8 cellular contexts compared by ENCODE assay signal in the genomic region with DNA sequence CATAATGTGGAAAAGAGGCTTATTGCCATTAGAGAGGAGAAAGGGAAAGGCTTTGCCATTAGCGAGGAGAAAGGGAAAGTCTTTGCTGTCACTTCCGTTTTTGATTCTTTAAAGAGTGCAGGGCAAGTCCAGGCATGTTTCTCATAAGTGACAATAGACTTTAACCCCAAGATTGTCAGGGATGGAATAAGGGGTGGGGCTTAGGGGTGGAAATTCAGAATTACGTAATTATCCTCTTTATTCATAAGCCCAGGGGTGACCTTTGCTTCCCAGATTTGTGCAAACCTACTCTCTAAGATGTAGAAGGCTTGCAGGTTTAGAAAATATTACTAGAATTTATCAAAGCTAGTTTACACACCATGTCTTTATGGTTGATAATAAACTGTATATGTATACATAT. TPM values are rescaled to one million over a fixed set of nuclear protein-coding genes. Genes with fewer than 3 reads are reported as not detected.
DNase-seq lines count a peak whose midpoint lies in the region; ATAC-seq, FAIRE-seq and TF ChIP-seq lines count a peak whose summit lies in the region.
"Had no signal": no experiment of that assay in that cellular context is flagged by ENCODE, and none has a peak within 500 bp of the region (broad histone marks: within the 10 kb centered on the region; RNA-seq: fewer than 3 reads in every experiment).

No MANE protein-coding gene starts in this region.

- no peak overlapping the region for H4K8ac ChIP-seq in H9 (replicated peaks; ENCODE audit: insufficient read length, low read depth, low read length)

- no peak for TF ChIP-seq CTCF in H9 (conservative IDR thresholded peaks at IDR 0.05)
- no peak for TF ChIP-seq CTCF in pancreas (IDR thresholded peaks at IDR 0.05)

- no peaks in the 10 kb centered on the region for H3K9me3 Mint-ChIP-seq in H9
- H3K9me3 Mint-ChIP-seq in activated T-helper 17 cell treated with anti-CD3 and anti-CD28 coated beads, Interleukin-2, amount 50 U/mL, for 72 hours = no peaks in the 10 kb centered on the region

- H3K56ac ChIP-seq in H9 (ENCODE audit: insufficient read length, low read depth, low read length) = no peak overlapping the region

- peak; percentile 45 for FAIRE-seq in pancreas (lab: Jason Lieb, UNC)

- DNase-seq in H9 (no peak), NOMO-1 treated with dmso at 0.1 percent for 144 hours (lab: John Stamatoyannopoulos, UW; ENCODE audit: unreplicated experiment) (peak; percentile 87), pancreas (peak in 1 of 6 donors; percentile 29)

- WGBS in H9 (ENCODE audit: extremely low coverage, insufficient read length, low lambda C conversion rate) = no CpG with 5 or more reads among the region's 3 CpGs
- 52 to 72% methylated on average over 3 of the region's 3 CpGs for WGBS in pancreas, 2 donors

- peaks cover 0 to 11% (median 5%) of the 10 kb centered on the region in 3 experiments; a peak in 5 of 7 replicates for H3K36me3 Mint-ChIP-seq in H9 (ENCODE audit: insufficient read depth in 1 of 3, low read depth in 3 of 3)
- peaks cover 4% of the 10 kb centered on the region for H3K36me3 Mint-ChIP-seq in activated T-helper 17 cell treated with anti-CD3 and anti-CD28 coated beads, Interleukin-2, amount 50 U/mL, for 72 hours (ENCODE audit: low read depth)

- no peaks in the 10 kb centered on the region for H3K4me1 ChIP-seq in H9 (ENCODE audit: insufficient read depth, low read length)
- peaks cover 18% of the 10 kb centered on the region for H3K4me1 ChIP-seq in endocrine pancreas (ENCODE audit: control insufficient read depth, insufficient read depth, low read length)
- H3K4me1 ChIP-seq in pancreas = peaks cover 7 to 18% (median 13%) of the 10 kb centered on the region in 3 donors

- H3K4me2 ChIP-seq in H9 (ENCODE audit: insufficient read depth, insufficient read length, low read length) = no peak overlapping the region

- no peak overlapping the region for H3K14ac ChIP-seq in H9 (ENCODE audit: insufficient read depth, low read length)

- peak overlapping the region; percentile 34 for H3K4me3 ChIP-seq in endocrine pancreas (ENCODE audit: control insufficient read depth, insufficient read depth, low read length)
- no peak overlapping the region for H3K4me3 ChIP-seq in pancreas

- H2BK5ac ChIP-seq in H9 (ENCODE audit: insufficient read length, low read length) = no peak overlapping the region

- H3K36me3 ChIP-seq in endocrine pancreas (ENCODE audit: control insufficient read depth, insufficient read depth, low read length) = peaks cover 5% of the 10 kb centered on the region
- peaks cover 0 to 7% (median under 1%) of the 10 kb centered on the region in 3 donors for H3K36me3 ChIP-seq in pancreas

- H2BK120ac ChIP-seq in H9 (ENCODE audit: low read depth, low read length, poor library complexity, severe bottlenecking) = peak overlapping the region; percentile 50

- no peak overlapping the region for H2BK12ac ChIP-seq in H9 (ENCODE audit: insufficient read length, low read depth, low read length)

- H3K79me1 ChIP-seq in H9 (ENCODE audit: insufficient read depth, low read depth, low read length, poor library complexity, severe bottlenecking) = no peaks in the 10 kb centered on the region

- no peak overlapping the region for H2BK15ac ChIP-seq in H9 (ENCODE audit: low read depth, low read length)

- no peak overlapping the region for H4K5ac ChIP-seq in H9 (ENCODE audit: insufficient read length, low read depth, low read length)

- H3K23ac ChIP-seq in H9 (ENCODE audit: insufficient read length, low read depth, low read length) = no peak overlapping the region

- H4K91ac ChIP-seq in H9 (ENCODE audit: insufficient read length, low read depth, low read length) = no peak overlapping the region

- no peak overlapping the region for H3K9ac ChIP-seq in H9 (ENCODE audit: extremely low read depth, insufficient read length, low read length)
- H3K9ac ChIP-seq in endocrine pancreas (ENCODE audit: control insufficient read depth, insufficient read depth, low read length) = no peak overlapping the region

- H3K79me2 ChIP-seq in H9 (ENCODE audit: insufficient read depth, low read length) = peaks cover 2% of the 10 kb centered on the region; the same call in 1 of the 2 replicates

- no peak overlapping the region for H3K4me3 Mint-ChIP-seq in H9
- H3K4me3 Mint-ChIP-seq in activated T-helper 17 cell treated with anti-CD3 and anti-CD28 coated beads, Interleukin-2, amount 50 U/mL, for 72 hours = no peak overlapping the region

- peak overlapping the region in 1 of 3 experiments; percentile 82; a peak in 1 of 7 replicates for H3K27ac Mint-ChIP-seq in H9
- H3K27ac Mint-ChIP-seq in activated T-helper 17 cell treated with anti-CD3 and anti-CD28 coated beads, Interleukin-2, amount 50 U/mL, for 72 hours = no peak overlapping the region

- no peak overlapping the region for H2AK5ac ChIP-seq in H9 (ENCODE audit: insufficient read length, low read length)

- H3K27ac ChIP-seq in H9 (ENCODE audit: insufficient read length, low read depth, low read length) (no peak overlapping the region), pancreas (peak overlapping the region in 1 of 4 donors; percentile 38)

- peaks cover 2% of the 10 kb centered on the region for H3K27me3 Mint-ChIP-seq in H9 (ENCODE audit: low read depth)
- H3K27me3 Mint-ChIP-seq in activated T-helper 17 cell treated with anti-CD3 and anti-CD28 coated beads, Interleukin-2, amount 50 U/mL, for 72 hours = peaks cover 14% of the 10 kb centered on the region

- H3K23me2 ChIP-seq in H9 (ENCODE audit: insufficient read length, low read depth, low read length, poor library complexity, severe bottlenecking) = peaks cover 5% of the 10 kb centered on the region

- H2AFZ ChIP-seq in H9 (ENCODE audit: low read length) = no peak overlapping the region

- ATAC-seq in pancreas = peak in 2 of 4 donors; percentile 19 to 23
- no peak for ATAC-seq in HG03520 (IDR thresholded peaks at IDR 0.05; ENCODE audit: unreplicated experiment)
- no peak for ATAC-seq in activated T-helper 17 cell treated with anti-CD3 and anti-CD28 coated beads, Interleukin-2, amount 50 U/mL, for 72 hours (replicated peaks)
- no peak for ATAC-seq in GM18505 (IDR thresholded peaks at IDR 0.05; ENCODE audit: unreplicated experiment)
- ATAC-seq: PC-3 had no signal

- TF ChIP-seq POLR2A in GM18505 (IDR thresholded peaks at IDR 0.05; ENCODE audit: borderline replicate concordance, extremely low read depth, insufficient read depth, insufficient read length) = no peak

- intact Hi-C loops in pancreas (cut with DNase I) = loop anchor here in 2 of 3 donors (5.0 to 10.0 kb wide), 7 partner anchors 575 to 1170 kb away; no protein-coding TSS in a partner anchor

- no peak overlapping the region for H3K4ac ChIP-seq in H9 (ENCODE audit: low read depth, low read length)

- H3K27me3 ChIP-seq in H9 (ENCODE audit: insufficient read depth, low read length) (no peaks in the 10 kb centered on the region), endocrine pancreas (ENCODE audit: control insufficient read depth, insufficient read depth, low read length) (no peaks in the 10 kb centered on the region), pancreas (no peaks in the 10 kb centered on the region)

- H3K9me3 ChIP-seq in H9 (ENCODE audit: control insufficient read depth, low read depth, low read length) (no peaks in the 10 kb centered on the region), endocrine pancreas (ENCODE audit: control insufficient read depth, low read length) (no peaks in the 10 kb centered on the region), pancreas (no peaks in the 10 kb centered on the region)

- H3K18ac ChIP-seq in H9 (ENCODE audit: insufficient read length, low read depth, low read length) = no peak overlapping the region

- peaks cover 26 to 36% of the 10 kb centered on the region in 2 experiments for H3K4me1 Mint-ChIP-seq in H9
- peaks cover 19% of the 10 kb centered on the region for H3K4me1 Mint-ChIP-seq in activated T-helper 17 cell treated with anti-CD3 and anti-CD28 coated beads, Interleukin-2, amount 50 U/mL, for 72 hours

- H4K20me1 ChIP-seq in H9 (ENCODE audit: control insufficient read depth, insufficient read depth, insufficient read length) = no peaks in the 10 kb centered on the region

- H3T11ph ChIP-seq in H9 (ENCODE audit: low read length) = no peak overlapping the region

- H2BK20ac ChIP-seq in H9 (ENCODE audit: low read depth, low read length, poor library complexity, severe bottlenecking) = no peak overlapping the region

RNA-seq across cellular contexts. Expression of a gene that starts 2.3 kb away (rescaled TPM):
- total RNA-seq in H9 (2021) (24.3 and 26.2 TPM in 2 replicates), pancreas (10 to 100 TPM; 16.2 to 40.3 (median 25.6) TPM)
- polyA plus RNA-seq in pancreas = 10 to 100 TPM; 16.3 to 47.8 TPM
- total RNA-seq in activated T-helper 17 cell treated with anti-CD3 and anti-CD28 coated beads, Interleukin-2, amount 50 U/mL, for 72 hours = 1 to 10 TPM; 3.4 to 4.9 TPM

RNA-seq across cellular contexts. Expression of a gene that starts 29.1 kb away (rescaled TPM):
- total RNA-seq in H9 (2021) = not detected in 2 replicates
- 1 to 10 TPM in 3 of 6 donors, under 1 TPM in 1, not detected in 2; 0.16 to 3.2 (median 1.3) TPM for total RNA-seq in pancreas
- polyA plus RNA-seq in pancreas = under 1 TPM; 0.28 to 0.38 TPM
- not detected for total RNA-seq in activated T-helper 17 cell treated with anti-CD3 and anti-CD28 coated beads, Interleukin-2, amount 50 U/mL, for 72 hours
- total RNA-seq: PC-3 had no signal
